In the genomic region with DNA sequence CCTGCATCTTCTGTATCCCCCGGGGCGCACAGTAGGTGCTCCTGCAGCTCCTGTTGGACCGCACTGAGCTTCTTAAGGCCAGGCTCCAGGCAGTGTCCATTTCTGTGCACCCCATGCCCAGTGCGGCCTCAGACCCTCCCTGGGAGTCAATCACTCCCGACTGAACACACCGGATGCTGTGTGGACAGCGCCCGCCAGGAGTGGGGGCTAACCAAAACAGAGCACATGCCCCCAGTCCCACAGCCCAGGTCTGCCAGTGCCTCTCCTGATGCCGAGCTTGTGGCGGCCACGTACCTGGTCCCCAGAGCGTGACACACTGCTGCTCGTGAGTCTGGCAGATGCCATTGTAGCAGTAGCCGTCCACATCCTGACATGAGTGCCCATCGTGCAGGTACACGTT, we compare ENCODE assay signal across 27 cellular contexts.
DNase-seq lines count a peak whose midpoint lies in the region; ATAC-seq and TF ChIP-seq lines count a peak whose summit lies in the region.
"Had no signal": no experiment of that assay in that cellular context is flagged by ENCODE, and none has a peak within 500 bp of the region (broad histone marks: within the 10 kb centered on the region; RNA-seq: fewer than 3 reads in every experiment).

No MANE protein-coding gene starts in this region.

- no peak overlapping the region for H3K56ac ChIP-seq in IMR-90 (ENCODE audit: extremely low read depth, insufficient read depth, low read length)

- H3F3A ChIP-seq in smooth muscle cell (ENCODE audit: low read depth) = peaks cover 31% of the 10 kb centered on the region

- no peaks in the 10 kb centered on the region for H3K9me3 Mint-ChIP-seq in activated T-helper 1 cell treated with anti-CD3 and anti-CD28 coated beads, Interleukin-12 subunit alpha, Interleukin-12 subunit beta, Interleukin-2, Interleukin-4 antibody, amounts not matched to agents 30 ng/mL and 10 ng/mL and 1 ng/mL, durations not matched to agents 14 hours and 24 hours and 36 hours
- H3K9me3 Mint-ChIP-seq in CD14-positive monocyte = peaks cover 0 to 5% (median 0%) of the 10 kb centered on the region in 7 donors
- H3K9me3 Mint-ChIP-seq: CD8-positive, alpha-beta memory T cell had no signal

- H4K20me1 ChIP-seq in IMR-90 (ENCODE audit: insufficient read depth, low read length) (no peaks in the 10 kb centered on the region), smooth muscle cell (ENCODE audit: low read depth) (no peaks in the 10 kb centered on the region)

- no peak overlapping the region for H2BK5ac ChIP-seq in IMR-90 (ENCODE audit: low read depth, low read length, poor library complexity, severe bottlenecking)
- H2BK5ac ChIP-seq in mesenchymal stem cell (ENCODE audit: low read depth, low read length, poor library complexity, severe bottlenecking) = no peak overlapping the region

- no peak overlapping the region for H2BK20ac ChIP-seq in IMR-90 (ENCODE audit: low read depth, low read length)

- H3K9me3 ChIP-seq in IMR-90 (ENCODE audit: control insufficient read depth, insufficient read depth, low read length) = peaks cover 3% of the 10 kb centered on the region; the same call in 1 of the 2 replicates
- H3K9me3 ChIP-seq in SJCRH30 (replicated peaks) = no peaks in the 10 kb centered on the region
- no peaks in the 10 kb centered on the region for H3K9me3 ChIP-seq in mesenchymal stem cell (ENCODE audit: control insufficient read depth, low read length)
- no peaks in the 10 kb centered on the region for H3K9me3 ChIP-seq in smooth muscle cell (replicated peaks; ENCODE audit: low read depth)

- H2BK15ac ChIP-seq in IMR-90 (ENCODE audit: low read depth, low read length) (no peak overlapping the region), mesenchymal stem cell (ENCODE audit: low read depth, poor library complexity, severe bottlenecking) (no peak overlapping the region)

- H3K4me1 Mint-ChIP-seq in activated T-helper 1 cell treated with anti-CD3 and anti-CD28 coated beads, Interleukin-12 subunit alpha, Interleukin-12 subunit beta, Interleukin-2, Interleukin-4 antibody, amounts not matched to agents 30 ng/mL and 10 ng/mL and 1 ng/mL, durations not matched to agents 14 hours and 24 hours and 36 hours (ENCODE audit: low read depth) = no peaks in the 10 kb centered on the region
- no peaks in the 10 kb centered on the region for H3K4me1 Mint-ChIP-seq in CD14-positive monocyte
- H3K4me1 Mint-ChIP-seq: B cell; CD8-positive, alpha-beta memory T cell had no signal

- BruUV-seq in IMR-90 (replicated peaks; lab: Mats Ljungman, UMichigan) = no TSS peak

- H3K4me1 ChIP-seq in IMR-90 (ENCODE audit: control insufficient read depth, insufficient read depth, low read length) (peaks cover 29% of the 10 kb centered on the region), SJCRH30 (peaks cover 22% of the 10 kb centered on the region), mesenchymal stem cell (ENCODE audit: control insufficient read depth, insufficient read depth, low read depth, low read length) (peaks cover 39% of the 10 kb centered on the region), smooth muscle cell (ENCODE audit: low read depth) (peaks cover 16% of the 10 kb centered on the region)

- no peak overlapping the region for H3K4me3 ChIP-seq in IMR-90 (ENCODE audit: insufficient read depth, low read depth, low read length)
- no peak overlapping the region for H3K4me3 ChIP-seq in SJCRH30
- no peak overlapping the region for H3K4me3 ChIP-seq in mesenchymal stem cell (ENCODE audit: insufficient read depth in 1 of 2, low read depth in 1 of 2, low read length in 2 of 2)
- no peak overlapping the region for H3K4me3 ChIP-seq in smooth muscle cell
- H3K4me3 ChIP-seq: GM12878 had no signal

- H3K14ac ChIP-seq in IMR-90 (replicated peaks; ENCODE audit: low read depth, low read length) (no peak overlapping the region), mesenchymal stem cell (ENCODE audit: low read length in 2 of 2) (peak overlapping the region in 1 of 2 experiments; percentile 49)

- dilution Hi-C loops in IMR-90 (cut with HindIII; ENCODE audit: low sequenced_read_pairs, unreplicated experiment) = no loop called here

- peaks cover 28% of the 10 kb centered on the region for H3K9me1 ChIP-seq in IMR-90 (ENCODE audit: insufficient read depth, low read length)

- H2AFZ ChIP-seq in IMR-90 (replicated peaks; ENCODE audit: low read length, poor library complexity) (peak overlapping the region; percentile 6), mesenchymal stem cell (ENCODE audit: low read depth, low read length) (no peak overlapping the region), smooth muscle cell (ENCODE audit: low read depth) (no peak overlapping the region)

- no peak overlapping the region for H3K4me2 ChIP-seq in IMR-90 (ENCODE audit: low read depth, low read length)
- no peak overlapping the region for H3K4me2 ChIP-seq in mesenchymal stem cell (ENCODE audit: low read length, poor library complexity, severe bottlenecking)
- H3K4me2 ChIP-seq in smooth muscle cell = no peak overlapping the region

- DNase-seq in IMR-90 = no peak
- no peak for DNase-seq in SJCRH30
- no peak for DNase-seq in mesenchymal stem cell
- DNase-seq in smooth muscle cell (lab: John Stamatoyannopoulos, UW; ENCODE audit: unreplicated experiment) = no peak
- no peak for DNase-seq in activated T-helper 1 cell treated with anti-CD3 and anti-CD28 coated beads, Interleukin-12 subunit alpha, Interleukin-12 subunit beta, Interleukin-2, Interleukin-4 antibody, amounts not matched to agents 30 ng/mL and 10 ng/mL and 1 ng/mL, durations not matched to agents 14 hours and 24 hours and 36 hours (ENCODE audit: low spot score)
- no peak for DNase-seq in CD14-positive monocyte (ENCODE audit: low spot score)
- no peak for DNase-seq in left lobe of liver (ENCODE audit: low spot score)
- DNase-seq: CD8-positive, alpha-beta memory T cell; DMS 273 treated with DMSO at 0.1 percent for 48 hours; DMS79; EL; GDM1; H7; KBM-7; MV-4-11; NCI-H1105; NCI-H1436 treated with DMSO at 0.1 percent for 48 hours; NCI-H187 treated with DMSO at 0.1 percent for 48 hours; NCI-H2171 treated with DMSO at 0.1 percent for 48 hours; NCI-H345; NCI-H510A treated with DMSO at 0.1 percent for 48 hours; NCI-H748 treated with DMSO at 0.1 percent for 48 hours; RPMI8226; SHP77 had no signal

- TF ChIP-seq CTCF in IMR-90 (conservative IDR thresholded peaks at IDR 0.05; ENCODE audit: low read depth, low read length) (no peak), smooth muscle cell (IDR thresholded peaks at IDR 0.05; ENCODE audit: borderline replicate concordance, insufficient read depth, poor library complexity, severe bottlenecking) (no peak), CD14-positive monocyte (IDR thresholded peaks at IDR 0.05) (no peak)

- no peak overlapping the region for H3K9ac ChIP-seq in IMR-90 (ENCODE audit: low read depth, low read length)
- H3K9ac ChIP-seq in mesenchymal stem cell (ENCODE audit: low read length) = no peak overlapping the region
- no peak overlapping the region for H3K9ac ChIP-seq in smooth muscle cell (ENCODE audit: low read depth)

- H3K36me3 Mint-ChIP-seq in activated T-helper 1 cell treated with anti-CD3 and anti-CD28 coated beads, Interleukin-12 subunit alpha, Interleukin-12 subunit beta, Interleukin-2, Interleukin-4 antibody, amounts not matched to agents 30 ng/mL and 10 ng/mL and 1 ng/mL, durations not matched to agents 14 hours and 24 hours and 36 hours (ENCODE audit: low read depth) = no peaks in the 10 kb centered on the region
- H3K36me3 Mint-ChIP-seq in CD14-positive monocyte = no peaks in the 10 kb centered on the region
- H3K36me3 Mint-ChIP-seq: CD8-positive, alpha-beta memory T cell had no signal

- ATAC-seq in IMR-90 (ENCODE audit: low read depth) (no peak), left lobe of liver (no peak)
- ATAC-seq: GM12878 had no signal

- no peak overlapping the region for H3K4me3 Mint-ChIP-seq in activated T-helper 1 cell treated with anti-CD3 and anti-CD28 coated beads, Interleukin-12 subunit alpha, Interleukin-12 subunit beta, Interleukin-2, Interleukin-4 antibody, amounts not matched to agents 30 ng/mL and 10 ng/mL and 1 ng/mL, durations not matched to agents 14 hours and 24 hours and 36 hours
- H3K4me3 Mint-ChIP-seq in CD14-positive monocyte = no peak overlapping the region
- H3K4me3 Mint-ChIP-seq: B cell; CD8-positive, alpha-beta memory T cell had no signal

- TF ChIP-seq RAD21 in IMR-90 (IDR thresholded peaks at IDR 0.05; ENCODE audit: low read length) = no peak

- in situ Hi-C loops in IMR-90 (cut with MboI; ENCODE audit: low sequenced_read_pairs) = no loop called here

- CTCF ChIA-PET in IMR-90 (lab: Yijun Ruan, JAX) = interaction anchor here (1.3 kb wide), 1 partner anchor 9 kb away, joined by 3 read pairs; no protein-coding TSS in a partner anchor

- WGBS in IMR-90 (ENCODE audit: extremely low coverage in 2 of 2, insufficient read length in 1 of 2), 2 experiments = 94% methylated on average over 9 of the region's 16 CpGs; no CpG with 5 or more reads in 1 of the 2 experiments
- 95% methylated on average over 16 of the region's 16 CpGs for WGBS in mesenchymal stem cell
- 97% methylated on average over 16 of the region's 16 CpGs for WGBS in smooth muscle cell (ENCODE audit: low lambda C conversion rate)

- H3K36me3 ChIP-seq in IMR-90 (ENCODE audit: control insufficient read depth, insufficient read depth, low read length) = no peaks in the 10 kb centered on the region
- no peaks in the 10 kb centered on the region for H3K36me3 ChIP-seq in SJCRH30
- H3K36me3 ChIP-seq in mesenchymal stem cell (ENCODE audit: control insufficient read depth in 1 of 2, insufficient read depth in 2 of 2, low read depth in 1 of 2, low read length in 2 of 2) = peaks cover 29 to 67% of the 10 kb centered on the region in 2 experiments
- H3K36me3 ChIP-seq in smooth muscle cell (ENCODE audit: low read depth) = no peaks in the 10 kb centered on the region

- no peak overlapping the region for H4K5ac ChIP-seq in IMR-90 (ENCODE audit: low read depth, low read length)

- H3K27me3 Mint-ChIP-seq in activated T-helper 1 cell treated with anti-CD3 and anti-CD28 coated beads, Interleukin-12 subunit alpha, Interleukin-12 subunit beta, Interleukin-2, Interleukin-4 antibody, amounts not matched to agents 30 ng/mL and 10 ng/mL and 1 ng/mL, durations not matched to agents 14 hours and 24 hours and 36 hours (ENCODE audit: insufficient read depth) = peaks cover 2% of the 10 kb centered on the region
- H3K27me3 Mint-ChIP-seq in CD14-positive monocyte (ENCODE audit: low read depth in 3 of 3) = peaks cover 7 to 9% (median 8%) of the 10 kb centered on the region in 3 donors

- no peaks in the 10 kb centered on the region for H3K79me1 ChIP-seq in IMR-90 (ENCODE audit: low read depth in 1 of 2, low read length in 2 of 2)
- peaks cover 2% of the 10 kb centered on the region for H3K79me1 ChIP-seq in mesenchymal stem cell (replicated peaks; ENCODE audit: low read length, poor library complexity, severe bottlenecking)

- H4K91ac ChIP-seq in IMR-90 (ENCODE audit: insufficient read depth, low read depth, low read length) = 0 out of 2 replicates have a peak overlapping the region, but pooled peaks have one; percentile 19
- H4K91ac ChIP-seq in mesenchymal stem cell (ENCODE audit: low read length) = peak overlapping the region; percentile 79

- no peak for TF ChIP-seq POLR2A in IMR-90 (IDR thresholded peaks at IDR 0.05; ENCODE audit: low read depth, low read length)

- H3K79me2 ChIP-seq in smooth muscle cell (ENCODE audit: low read depth) = no peaks in the 10 kb centered on the region

- H3K27me3 ChIP-seq in IMR-90 (ENCODE audit: control insufficient read depth, insufficient read depth, low read length) (no peaks in the 10 kb centered on the region), SJCRH30 (no peaks in the 10 kb centered on the region), mesenchymal stem cell (ENCODE audit: control insufficient read depth in 1 of 2, insufficient read depth in 1 of 2, low read length in 2 of 2) (no peaks in the 10 kb centered on the region), smooth muscle cell (ENCODE audit: low read depth) (no peaks in the 10 kb centered on the region)

- H2AK9ac ChIP-seq in IMR-90 (replicated peaks; ENCODE audit: low read depth, low read length, poor library complexity) = peak overlapping the region; percentile 52

- H3K27ac Mint-ChIP-seq in activated T-helper 1 cell treated with anti-CD3 and anti-CD28 coated beads, Interleukin-12 subunit alpha, Interleukin-12 subunit beta, Interleukin-2, Interleukin-4 antibody, amounts not matched to agents 30 ng/mL and 10 ng/mL and 1 ng/mL, durations not matched to agents 14 hours and 24 hours and 36 hours = no peak overlapping the region
- H3K27ac Mint-ChIP-seq in CD14-positive monocyte = peak overlapping the region in 2 of 7 donors; percentile 50 to 51
- H3K27ac Mint-ChIP-seq: B cell had no signal

- H2BK120ac ChIP-seq in IMR-90 (ENCODE audit: low read depth, low read length) (no peak overlapping the region), mesenchymal stem cell (ENCODE audit: low read depth, low read length) (no peak overlapping the region)

- POLR2A ChIA-PET in IMR-90 (lab: Charles Lee; ENCODE audit: unreplicated experiment) = no interaction called here

- H3K23ac ChIP-seq in IMR-90 (ENCODE audit: low read depth, low read length) (no peak overlapping the region), mesenchymal stem cell (ENCODE audit: low read length in 2 of 2) (no peak overlapping the region)

- H3K27ac ChIP-seq in IMR-90 (ENCODE audit: insufficient read depth, low read length) = no peak overlapping the region
- peak overlapping the region; percentile 99; the same call in 1 of the 2 replicates for H3K27ac ChIP-seq in SJCRH30
- H3K27ac ChIP-seq in mesenchymal stem cell (ENCODE audit: low read length, poor library complexity, severe bottlenecking) = no peak overlapping the region
- peak overlapping the region; percentile 99 for H3K27ac ChIP-seq in smooth muscle cell (ENCODE audit: low read depth)
- H3K27ac ChIP-seq: C4-2B had no signal

- H3K18ac ChIP-seq in IMR-90 (ENCODE audit: low read depth, low read length) (no peak overlapping the region), mesenchymal stem cell (ENCODE audit: low read depth in 1 of 2, low read length in 2 of 2) (peak overlapping the region in 1 of 2 experiments; percentile 71)

- H2BK12ac ChIP-seq in mesenchymal stem cell (ENCODE audit: low read length in 2 of 2) = peak overlapping the region; percentile 60 to 93

- H2AK5ac ChIP-seq in IMR-90 (ENCODE audit: low read depth, low read length) = peak overlapping the region; percentile 23; the same call in 1 of the 2 replicates
- H2AK5ac ChIP-seq in mesenchymal stem cell (ENCODE audit: low read length, severe bottlenecking) = peak overlapping the region; percentile 45

- no peak overlapping the region for H3K4ac ChIP-seq in IMR-90 (ENCODE audit: low read depth, low read length)
- peak overlapping the region in 1 of 2 experiments; percentile 27 for H3K4ac ChIP-seq in mesenchymal stem cell (ENCODE audit: low read depth in 1 of 2, low read length in 2 of 2)

- H4K8ac ChIP-seq in IMR-90 (ENCODE audit: low read depth in 2 of 2, low read length in 2 of 2) (no peak overlapping the region), mesenchymal stem cell (ENCODE audit: low read length) (peak overlapping the region; percentile 21)

- intact Hi-C loops in IMR-90 (cut with micrococcal nuclease) (loop anchor here (10.0 kb wide), 1 partner anchor 320 kb away; a partner anchor contains a TSS), CD14-positive monocyte (cut with micrococcal nuclease) (no loop called here)
- intact Hi-C loops in activated T-helper 1 cell treated with anti-CD3 and anti-CD28 coated beads, Interleukin-12 subunit alpha, Interleukin-12 subunit beta, Interleukin-2, Interleukin-4 antibody, amounts not matched to agents 30 ng/mL and 10 ng/mL and 1 ng/mL, durations not matched to agents 14 hours and 24 hours and 36 hours (cut with micrococcal nuclease) = no loop called here

Comparison
In these comparisons a context has a peak if more than half of its experiments do, and no peak if none do; other contexts are left out.
1. H3K27ac ChIP-seq: peak in SJCRH30 (single experiment) and smooth muscle cell (single experiment); none in IMR-90 (single experiment) and mesenchymal stem cell (single experiment).